Comparison of ENCODE assay signal across 8 cellular contexts in the genomic region with DNA sequence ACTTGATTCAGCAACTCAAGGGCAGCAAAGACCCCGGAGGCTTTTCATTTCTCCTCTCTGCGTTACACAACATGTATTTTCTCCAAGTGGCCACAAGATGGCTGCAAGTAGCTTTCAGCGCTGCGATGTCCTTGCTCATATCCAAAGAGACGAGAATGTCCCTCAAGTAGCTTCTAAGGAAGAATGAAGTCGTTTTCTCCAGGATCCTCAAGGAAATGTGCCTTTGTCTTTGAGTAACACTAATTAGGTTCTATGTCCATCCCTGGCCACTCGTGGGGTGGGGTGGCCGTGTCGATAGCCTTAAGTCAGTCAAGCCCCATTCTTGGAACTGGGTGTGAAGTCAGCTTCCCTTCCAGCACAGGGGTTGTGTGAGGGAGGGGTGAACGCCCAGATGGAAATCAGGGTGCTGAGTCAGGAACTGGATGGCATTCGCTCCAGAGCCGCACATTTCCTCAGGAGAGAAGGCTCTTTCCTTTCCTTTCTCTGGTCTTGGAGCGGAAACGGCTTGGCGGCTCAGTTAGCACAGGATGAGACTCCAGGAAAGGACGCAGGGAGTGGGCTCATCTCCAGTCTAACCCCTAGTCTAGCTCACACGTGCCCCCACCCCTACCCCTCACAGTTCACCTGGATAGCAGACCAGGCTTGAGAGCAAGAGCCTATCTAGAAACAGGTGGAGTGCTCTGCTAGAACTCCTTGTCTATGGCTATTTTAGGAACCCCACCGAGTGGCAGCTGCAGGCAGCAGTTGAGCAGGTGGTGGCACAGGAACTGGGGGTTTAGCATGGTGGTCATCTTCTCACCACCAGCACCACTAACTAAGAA. TPM values are rescaled to one million over a fixed set of nuclear protein-coding genes. Genes with fewer than 3 reads are reported as not detected.
DNase-seq lines count a peak whose midpoint lies in the region; ATAC-seq and TF ChIP-seq lines count a peak whose summit lies in the region.

No MANE protein-coding gene starts in this region.

- ATAC-seq in RWPE2 (ENCODE audit: low read depth): peak; percentile 84
- ATAC-seq in sciatic nerve: peak; percentile 92
- ATAC-seq in GM21723 (IDR thresholded peaks at IDR 0.05; ENCODE audit: unreplicated experiment): no peak

- TF ChIP-seq CTCF in GM12873 (IDR thresholded peaks at IDR 0.05; ENCODE audit: insufficient read depth, low read depth, low read length, missing control alignments) (peak; percentile 83), RWPE2 (IDR thresholded peaks at IDR 0.05; ENCODE audit: poor library complexity, severe bottlenecking) (peak; percentile 94)

- intact Hi-C loops in sciatic nerve (cut with DNase I): no loop called here

- peak; percentile 64 for DNase-seq in AG08395 (ENCODE audit: low spot score)
- DNase-seq in M059J (ENCODE audit: low read depth): peak; percentile 82
- DNase-seq in RWPE2 (ENCODE audit: low spot score): no peak
- peak; percentile 83 for DNase-seq in astrocyte of the hippocampus (ENCODE audit: low read depth, low spot score)
- peak; percentile 71 for DNase-seq in iPS DF 19.7 (ENCODE audit: low read depth, low spot score)
- peak; percentile 64 for DNase-seq in sciatic nerve (ENCODE audit: low spot score)

- no peak overlapping the region for H3K27ac ChIP-seq in RWPE2 (ENCODE audit: poor library complexity, severe bottlenecking)

- H3K9me3 ChIP-seq in RWPE2 (ENCODE audit: severe bottlenecking): no peaks in the 10 kb centered on the region

- H3K4me3 ChIP-seq in RWPE2 (ENCODE audit: severe bottlenecking): no peak overlapping the region

- H3K4me1 ChIP-seq in RWPE2 (ENCODE audit: insufficient read depth, poor library complexity, severe bottlenecking): peaks cover 4% of the 10 kb centered on the region

- no peaks in the 10 kb centered on the region for H3K36me3 ChIP-seq in RWPE2 (ENCODE audit: low read depth)

- H3K27me3 ChIP-seq in RWPE2 (ENCODE audit: insufficient read depth, poor library complexity, severe bottlenecking): no peaks in the 10 kb centered on the region

RNA-seq across cellular contexts. Expression of a gene that starts 44.3 kb away (rescaled TPM):
- 76.6 and 129 TPM in 2 replicates for total RNA-seq in M059J (2014; rRNA removed; shearing (Covaris generic))
- total RNA-seq in sciatic nerve: 322 TPM

RNA-seq across cellular contexts. Expression of a gene that starts 59.8 kb away (rescaled TPM):
- 0.74 and 1.8 TPM in 2 replicates for total RNA-seq in M059J (2014; rRNA removed; shearing (Covaris generic))
- total RNA-seq in sciatic nerve: 8.5 TPM

RNA-seq across cellular contexts. Expression of a gene that starts 59.9 kb away (rescaled TPM):
- total RNA-seq in M059J (2014; rRNA removed; shearing (Covaris generic)): 35.1 and 52.8 TPM in 2 replicates
- total RNA-seq in sciatic nerve: 30.9 TPM
